8 cellular contexts compared by ENCODE assay signal in the genomic region with DNA sequence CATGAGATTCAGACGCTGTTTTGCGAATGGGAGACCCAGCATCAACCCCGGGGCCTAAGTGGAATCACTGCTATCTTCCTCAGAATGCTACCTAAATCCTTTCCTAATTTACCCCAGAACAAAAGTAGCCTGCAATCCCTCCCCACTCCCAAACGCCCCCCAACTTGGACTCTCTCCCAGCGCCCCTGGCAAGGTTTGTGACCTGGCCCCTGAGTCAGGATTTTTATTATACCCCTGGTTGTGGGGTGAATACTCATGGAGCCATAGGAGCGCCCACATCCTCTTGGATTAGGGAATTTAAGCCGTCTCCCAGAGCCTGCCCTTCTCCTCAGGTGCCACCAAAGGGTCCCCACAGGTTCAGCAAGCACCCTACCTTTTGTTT. TPM values are rescaled to one million over a fixed set of nuclear protein-coding genes. Genes with fewer than 3 reads are reported as not detected.
DNase-seq lines count a peak whose midpoint lies in the region; ATAC-seq and TF ChIP-seq lines count a peak whose summit lies in the region.

No MANE protein-coding gene starts in this region.

- no peak for DNase-seq in right atrium auricular region (ENCODE audit: low spot score)
- no peak for DNase-seq in Right ventricle myocardium inferior (ENCODE audit: missing footprints)
- no peak for DNase-seq in vagina (ENCODE audit: extremely low spot score in 2 of 2)
- no peak for DNase-seq in middle frontal gyrus (ENCODE audit: extremely low spot score, low spot score)
- no peak for DNase-seq in NAMALWA (ENCODE audit: low spot score)

- ATAC-seq in Right ventricle myocardium inferior (no peak), GM18519 (IDR thresholded peaks at IDR 0.05; ENCODE audit: low FRiP score, unreplicated experiment) (no peak)

- H3K27ac ChIP-seq in right atrium auricular region (peak overlapping the region; percentile 92 to 94), mesodermal cell (ENCODE audit: low read depth, low read length, severe bottlenecking) (peak overlapping the region; percentile 10), vagina (peak overlapping the region; percentile 89)

- peak overlapping the region; percentile 61 to 68 for H3K4me3 ChIP-seq in right atrium auricular region
- peak overlapping the region; percentile 79 for H3K4me3 ChIP-seq in mesodermal cell (ENCODE audit: extremely low read depth, insufficient read depth, low read length, poor library complexity, severe bottlenecking)
- peak overlapping the region; percentile 42 to 57 for H3K4me3 ChIP-seq in vagina

- intact Hi-C loops in Right ventricle myocardium inferior (cut with DNase I): no loop called here
- intact Hi-C loops in vagina (cut with DNase I): no loop called here

- peaks cover 11% of the 10 kb centered on the region for H3K27me3 Mint-ChIP-seq in brain

- no peaks in the 10 kb centered on the region for H3K36me3 ChIP-seq in right atrium auricular region
- H3K36me3 ChIP-seq in mesodermal cell (ENCODE audit: control insufficient read depth, insufficient read depth, low read length): peaks cover 25% of the 10 kb centered on the region
- no peaks in the 10 kb centered on the region for H3K36me3 ChIP-seq in vagina

- H3K4me1 Mint-ChIP-seq in brain: peaks cover 68% of the 10 kb centered on the region

- no peak for TF ChIP-seq POLR2A in vagina (IDR thresholded peaks at IDR 0.05)

- peak overlapping the region; percentile 97 to 99 (median 98) for H3K27ac Mint-ChIP-seq in brain

- TF ChIP-seq CTCF in right atrium auricular region (IDR thresholded peaks at IDR 0.05) (no peak), brain (conservative IDR thresholded peaks at IDR 0.05) (no peak), vagina (IDR thresholded peaks at IDR 0.05) (no peak)

- 10 to 12% methylated on average over 3 to 7 of the region's 7 CpGs for WGBS in mesodermal cell (ENCODE audit: insufficient coverage in 2 of 2), 2 experiments

- H3K4me3 Mint-ChIP-seq in brain: peak overlapping the region; percentile 97 to 100 (median 98)

- H3K9me3 ChIP-seq in right atrium auricular region: no peaks in the 10 kb centered on the region
- no peaks in the 10 kb centered on the region for H3K9me3 ChIP-seq in mesodermal cell (ENCODE audit: control insufficient read depth, low read length)
- H3K9me3 ChIP-seq in vagina: no peaks in the 10 kb centered on the region

- H3K27me3 ChIP-seq in right atrium auricular region (no peaks in the 10 kb centered on the region), vagina (no peaks in the 10 kb centered on the region)

- peaks cover 0 to 3% (median 0%) of the 10 kb centered on the region in 5 experiments for H3K9me3 Mint-ChIP-seq in brain

- H3K4me1 ChIP-seq in right atrium auricular region (peaks cover 0 to 22% of the 10 kb centered on the region in 2 donors), mesodermal cell (ENCODE audit: control insufficient read depth, insufficient read depth, low read length, poor library complexity, severe bottlenecking) (peaks cover 17% of the 10 kb centered on the region), vagina (peaks cover 33% of the 10 kb centered on the region)

- H3K36me3 Mint-ChIP-seq in brain: peaks cover 12% of the 10 kb centered on the region

RNA-seq across cellular contexts. Expression of gene MYL6B, which starts 0.4 kb away (rescaled TPM):
- total RNA-seq in right atrium auricular region (10 to 100 TPM; 36.1 to 55.1 TPM), Right ventricle myocardium inferior (45.8 TPM), vagina (40.8 TPM)
- 271 TPM for polyA plus RNA-seq in brain (ENCODE audit: insufficient read depth, low read depth, low replicate concordance)
- polyA plus RNA-seq in mesodermal cell (2013, experiment 1 of 2): 154 TPM
- polyA plus RNA-seq in mesodermal cell (2013, experiment 2 of 2): 131 TPM

RNA-seq across cellular contexts. Expression of gene MYL6, which starts 5.4 kb away (rescaled TPM):
- total RNA-seq in right atrium auricular region (1,000 to 10,000 TPM in 1 of 2 donors, 100 to 1,000 TPM in 1; 567 to 1,179 TPM), Right ventricle myocardium inferior (673 TPM), vagina (2,285 TPM)
- polyA plus RNA-seq in brain (ENCODE audit: insufficient read depth, low read depth, low replicate concordance): 1,760 TPM
- 2,005 TPM for polyA plus RNA-seq in mesodermal cell (2013, experiment 1 of 2)
- 1,646 TPM for polyA plus RNA-seq in mesodermal cell (2013, experiment 2 of 2)

RNA-seq across cellular contexts. Expression of gene ESYT1, which starts 24.7 kb away (rescaled TPM):
- total RNA-seq in right atrium auricular region (10 to 100 TPM; 25.4 to 74.0 TPM), Right ventricle myocardium inferior (33.6 TPM), vagina (140 TPM)
- polyA plus RNA-seq in brain (ENCODE audit: insufficient read depth, low read depth, low replicate concordance): 132 TPM
- 125 TPM for polyA plus RNA-seq in mesodermal cell (2013, experiment 1 of 2)
- polyA plus RNA-seq in mesodermal cell (2013, experiment 2 of 2): 97.7 TPM

RNA-seq across cellular contexts. Expression of gene ZC3H10, which starts 34.7 kb away (rescaled TPM):
- total RNA-seq in right atrium auricular region (1 to 10 TPM; 2.1 to 2.9 TPM), Right ventricle myocardium inferior (7.3 TPM), vagina (2.0 TPM)
- polyA plus RNA-seq in brain (ENCODE audit: insufficient read depth, low read depth, low replicate concordance): 4.0 TPM
- 3.9 TPM for polyA plus RNA-seq in mesodermal cell (2013, experiment 1 of 2)
- 2.8 TPM for polyA plus RNA-seq in mesodermal cell (2013, experiment 2 of 2)

RNA-seq across cellular contexts. Expression of gene RPL41, which starts 36.3 kb away (rescaled TPM):
- total RNA-seq in right atrium auricular region (1,000 to 10,000 TPM in 1 of 2 donors, 100 to 1,000 TPM in 1; 606 to 2,188 TPM), Right ventricle myocardium inferior (2,099 TPM), vagina (2,458 TPM)
- polyA plus RNA-seq in brain (ENCODE audit: insufficient read depth, low read depth, low replicate concordance): 3,587 TPM
- polyA plus RNA-seq in mesodermal cell (2013, experiment 1 of 2): 4,048 TPM
- 3,832 TPM for polyA plus RNA-seq in mesodermal cell (2013, experiment 2 of 2)

Comparison
In these comparisons a context has a peak if more than half of its experiments do, and no peak if none do; other contexts are left out.
1. H3K27ac ChIP-seq: peak in every context shown above with its lines; median percentile 93 in right atrium auricular region; 89 in vagina; 10 in mesodermal cell.